26 cellular contexts compared by ENCODE assay signal in the genomic region with DNA sequence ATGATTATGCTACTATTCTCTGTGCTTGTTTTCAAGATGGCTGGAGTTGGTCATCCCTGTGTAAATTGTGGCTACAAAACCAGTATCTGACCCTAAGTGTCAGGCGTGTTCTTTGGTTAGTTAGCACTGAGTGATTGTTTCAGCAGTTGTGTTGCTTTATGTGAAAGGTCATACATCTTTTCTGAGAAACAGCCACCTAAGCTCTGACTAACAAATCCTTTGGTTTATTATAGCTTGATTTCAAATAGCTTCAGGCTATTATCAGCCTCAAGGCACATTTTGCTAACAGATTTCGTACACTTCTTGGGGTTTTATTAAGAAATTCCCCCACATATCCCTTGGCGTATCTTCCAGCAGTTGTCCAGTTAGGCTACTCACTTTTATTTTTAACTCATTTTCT. TPM values are rescaled to one million over a fixed set of nuclear protein-coding genes. Genes with fewer than 3 reads are reported as not detected.
"Had no signal": no experiment of that assay in that cellular context is flagged by ENCODE, and none has a peak within 500 bp of the region (broad histone marks: within the 10 kb centered on the region; RNA-seq: fewer than 3 reads in every experiment).

No MANE protein-coding gene starts in this region.

- ATAC-seq: activated T-helper 17 cell treated with anti-CD3 and anti-CD28 coated beads, Interleukin-2, amount 50 U/mL, for 72 hours had no signal

- H3K9me3 Mint-ChIP-seq: activated B cell treated with CpG ODN at 0.5 μM for 24 hours; activated CD4-positive, alpha-beta memory T cell treated with anti-CD3 and anti-CD28 coated beads for 36 hours; activated CD4-positive, alpha-beta T cell treated with anti-CD3 and anti-CD28 coated beads, Interleukin-2, amount 10 ng/mL, durations not matched to agents 7 days and 5 days; activated naive CD4-positive, alpha-beta T cell treated with anti-CD3 and anti-CD28 coated beads for 36 hours; activated naive CD8-positive, alpha-beta T cell treated with anti-CD3 and anti-CD28 coated beads for 36 hours; activated T-helper 17 cell treated with anti-CD3 and anti-CD28 coated beads, Interleukin-2, amount 50 U/mL, for 72 hours; T-helper 1 cell treated with Interleukin-12 subunit alpha and Interleukin-12 subunit beta and Interleukin-4 antibody, amounts not matched to agents 30 μg/mL and 1 μg/mL, for 36 hours had no signal

- DNase-seq: activated B cell treated with CpG ODN at 0.5 μM for 24 hours; activated CD4-positive, alpha-beta memory T cell treated with anti-CD3 and anti-CD28 coated beads for 36 hours; activated CD4-positive, alpha-beta T cell treated with anti-CD3 and anti-CD28 coated beads for 1 hour; activated CD4-positive, alpha-beta T cell treated with anti-CD3 and anti-CD28 coated beads, Interleukin-2, amount 10 ng/mL, durations not matched to agents 7 days and 5 days; activated CD8-positive, alpha-beta memory T cell treated with anti-CD3 and anti-CD28 coated beads for 24 hours; activated gamma-delta T cell; activated naive CD4-positive, alpha-beta T cell treated with anti-CD3 and anti-CD28 coated beads for 36 hours; activated naive CD8-positive, alpha-beta T cell treated with anti-CD3 and anti-CD28 coated beads for 36 hours; activated T-cell treated with anti-CD3 and anti-CD28 coated beads for 4 hours; activated T-cell treated with anti-CD3 and anti-CD28 coated beads, Interleukin-2, amount 50 U/mL, for 48 hours; brain microvascular endothelial cell; MM.1S; NCI-H1105; NCI-H1436; NCI-H1694 treated with DMSO at 0.1 percent for 48 hours; NCI-H2081; NCI-H446; NCI-H524; SHP77; T1000 had no signal

- H3K4me3 Mint-ChIP-seq: activated B cell treated with CpG ODN at 0.5 μM for 24 hours; activated CD4-positive, alpha-beta memory T cell treated with anti-CD3 and anti-CD28 coated beads for 36 hours; activated CD4-positive, alpha-beta T cell treated with anti-CD3 and anti-CD28 coated beads, Interleukin-2, amount 10 ng/mL, durations not matched to agents 7 days and 5 days; activated naive CD4-positive, alpha-beta T cell treated with anti-CD3 and anti-CD28 coated beads for 36 hours; activated naive CD8-positive, alpha-beta T cell treated with anti-CD3 and anti-CD28 coated beads for 36 hours; activated T-helper 17 cell treated with anti-CD3 and anti-CD28 coated beads, Interleukin-2, amount 50 U/mL, for 72 hours; T-helper 1 cell treated with Interleukin-12 subunit alpha and Interleukin-12 subunit beta and Interleukin-4 antibody, amounts not matched to agents 30 μg/mL and 1 μg/mL, for 36 hours had no signal

- H3K9ac ChIP-seq: KMS-11 had no signal

- FAIRE-seq: RCC 7860, TTC549 had no signal

- H3K4me3 ChIP-seq: cardiac muscle cell had no signal

- H3K36me3 ChIP-seq: brain microvascular endothelial cell, cardiac muscle cell had no signal

- H3K27me3 ChIP-seq: brain microvascular endothelial cell had no signal

- H3K27ac ChIP-seq: brain microvascular endothelial cell, cardiac muscle cell, KMS-11 had no signal

- H3K36me3 Mint-ChIP-seq: activated CD4-positive, alpha-beta memory T cell treated with anti-CD3 and anti-CD28 coated beads for 36 hours; activated naive CD8-positive, alpha-beta T cell treated with anti-CD3 and anti-CD28 coated beads for 36 hours had no signal

- H3K4me2 ChIP-seq: KMS-11 had no signal

- H3K27ac Mint-ChIP-seq: activated B cell treated with CpG ODN at 0.5 μM for 24 hours; activated CD4-positive, alpha-beta memory T cell treated with anti-CD3 and anti-CD28 coated beads for 36 hours; activated CD4-positive, alpha-beta T cell treated with anti-CD3 and anti-CD28 coated beads, Interleukin-2, amount 10 ng/mL, durations not matched to agents 7 days and 5 days; activated naive CD4-positive, alpha-beta T cell treated with anti-CD3 and anti-CD28 coated beads for 36 hours; activated naive CD8-positive, alpha-beta T cell treated with anti-CD3 and anti-CD28 coated beads for 36 hours; activated T-helper 17 cell treated with anti-CD3 and anti-CD28 coated beads, Interleukin-2, amount 50 U/mL, for 72 hours; T-helper 1 cell treated with Interleukin-12 subunit alpha and Interleukin-12 subunit beta and Interleukin-4 antibody, amounts not matched to agents 30 μg/mL and 1 μg/mL, for 36 hours had no signal

RNA-seq across cellular contexts. Expression of a gene that starts 4.8 kb away (rescaled TPM):
- total RNA-seq: activated B cell treated with CpG ODN at 0.5 μM for 24 hours; activated CD4-positive, alpha-beta memory T cell treated with anti-CD3 and anti-CD28 coated beads for 36 hours; activated CD4-positive, alpha-beta T cell treated with anti-CD3 and anti-CD28 coated beads, Interleukin-2, amount 10 ng/mL, durations not matched to agents 7 days and 5 days; activated naive CD4-positive, alpha-beta T cell treated with anti-CD3 and anti-CD28 coated beads for 36 hours; activated T-helper 17 cell treated with anti-CD3 and anti-CD28 coated beads, Interleukin-2, amount 50 U/mL, for 72 hours had no signal
